In genomic region chr21:41892726-41893125, GRCh38 we compare ENCODE assay signal across 1 cellular context.
TF ChIP-seq lines count a peak whose summit lies in the region.

No MANE protein-coding gene starts in this region.

TF ChIP-seq in H1, 55 proteins besides CTCF, POLR2A, EP300 and RAD21 (continued from another document):
- TF ChIP-seq USF2 (IDR thresholded peaks at IDR 0.05; ENCODE audit: low read length): no peak
- TF ChIP-seq NANOG (IDR thresholded peaks at IDR 0.05; ENCODE audit: insufficient read depth, low read depth, low read length, poor library complexity, severe bottlenecking): no peak
- no peak for TF ChIP-seq HDAC6 (IDR thresholded peaks at IDR 0.05; ENCODE audit: low read depth, low read length)
- no peak for TF ChIP-seq RXRA (IDR thresholded peaks at IDR 0.05; ENCODE audit: insufficient read depth, low read depth, low read length)
- TF ChIP-seq TAF7 (optimal IDR thresholded peaks at IDR 0.05; ENCODE audit: borderline replicate concordance, low read depth, low read length): no peak
- no peak for TF ChIP-seq SIX5 (IDR thresholded peaks at IDR 0.05; ENCODE audit: low read depth, low read length)
- TF ChIP-seq SUZ12 (IDR thresholded peaks at IDR 0.05; ENCODE audit: low read length): no peak
